In genomic region chr6:41732601-41733348, GRCh38 we compare ENCODE assay signal across 7 cellular contexts. TPM values are rescaled to one million over a fixed set of nuclear protein-coding genes. Genes with fewer than 3 reads are reported as not detected.
DNase-seq lines count a peak whose midpoint lies in the region; ATAC-seq and TF ChIP-seq lines count a peak whose summit lies in the region.

No MANE protein-coding gene starts in this region.

- H3K27me3 ChIP-seq in neural progenitor cell, result peaks cover 34% of the 10 kb centered on the region

- peak overlapping the region; percentile 77 for H3K4me3 ChIP-seq in neural progenitor cell

- peak; percentile 36 for ATAC-seq in GM19035 (IDR thresholded peaks at IDR 0.05; ENCODE audit: unreplicated experiment)
- ATAC-seq in HG03097 (IDR thresholded peaks at IDR 0.05; ENCODE audit: low FRiP score, unreplicated experiment), result peak; percentile 26

- peak in 3 of 4 experiments; percentile 10 to 18 (median 17) for DNase-seq in activated CD4-positive, CD25-positive, alpha-beta regulatory T cell (lab: John Stamatoyannopoulos, UW)
- DNase-seq in neural progenitor cell (ENCODE audit: low spot score) (no peak), type B pancreatic cell (ENCODE audit: extremely low spot score, unreplicated experiment) (no peak), DMS79 (lab: John Stamatoyannopoulos, UW) (no peak)

- H3K36me3 Mint-ChIP-seq in neural progenitor cell, result no peaks in the 10 kb centered on the region
- H3K36me3 Mint-ChIP-seq in type B pancreatic cell, result no peaks in the 10 kb centered on the region

- H3K9ac ChIP-seq in neural progenitor cell, result no peak overlapping the region

- H3F3A ChIP-seq in neural progenitor cell (ENCODE audit: low read depth), result peaks cover 41% of the 10 kb centered on the region

- H3K27ac ChIP-seq in cingulate gyrus (ENCODE audit: low read depth, low read length), result peak overlapping the region; percentile 97
- no peak overlapping the region for H3K27ac ChIP-seq in neural progenitor cell

- TF ChIP-seq CTCF in neural progenitor cell (IDR thresholded peaks at IDR 0.05), result no peak
- no peak for TF ChIP-seq CTCF in type B pancreatic cell (conservative IDR thresholded peaks at IDR 0.05)

- H3K4me2 ChIP-seq in neural progenitor cell, result peak overlapping the region; percentile 96

- no peaks in the 10 kb centered on the region for H3K36me3 ChIP-seq in neural progenitor cell

- H3K79me2 ChIP-seq in neural progenitor cell (ENCODE audit: low read depth), result no peaks in the 10 kb centered on the region

- peaks cover 8% of the 10 kb centered on the region for H3K27me3 Mint-ChIP-seq in neural progenitor cell (ENCODE audit: insufficient read depth, low read depth)
- peaks cover 23% of the 10 kb centered on the region for H3K27me3 Mint-ChIP-seq in type B pancreatic cell

- H3K4me3 Mint-ChIP-seq in neural progenitor cell (peak overlapping the region; percentile 92), type B pancreatic cell (peak overlapping the region; percentile 58)

- H2AFZ ChIP-seq in neural progenitor cell (replicated peaks), result peak overlapping the region; percentile 88

- H3K4me1 ChIP-seq in neural progenitor cell, result peaks cover 25% of the 10 kb centered on the region

- peaks cover 24% of the 10 kb centered on the region for H3K4me1 Mint-ChIP-seq in neural progenitor cell
- no peaks in the 10 kb centered on the region for H3K4me1 Mint-ChIP-seq in type B pancreatic cell (ENCODE audit: unreplicated experiment)

- no peaks in the 10 kb centered on the region for H3K9me3 Mint-ChIP-seq in neural progenitor cell
- no peaks in the 10 kb centered on the region for H3K9me3 Mint-ChIP-seq in type B pancreatic cell

- H3K27ac Mint-ChIP-seq in neural progenitor cell, result no peak overlapping the region
- H3K27ac Mint-ChIP-seq in type B pancreatic cell, result no peak overlapping the region

- H3K9me3 ChIP-seq in neural progenitor cell (ENCODE audit: low read depth), result no peaks in the 10 kb centered on the region

- peaks cover 6% of the 10 kb centered on the region for H4K20me1 ChIP-seq in neural progenitor cell (ENCODE audit: low read depth)

RNA-seq across cellular contexts. Expression of gene TFEB, which starts 2.6 kb away (rescaled TPM):
- total RNA-seq in neural progenitor cell (ENCODE audit: low replicate concordance), result 0.13 and 0.46 TPM in 2 replicates
- 4.6 and 6.2 TPM in 2 replicates for total RNA-seq in type B pancreatic cell (ENCODE audit: low replicate concordance)

RNA-seq across cellular contexts. Expression of gene PGC, which starts 14.4 kb away (rescaled TPM):
- total RNA-seq in neural progenitor cell (ENCODE audit: low replicate concordance) (not detected in 2 replicates), type B pancreatic cell (ENCODE audit: low replicate concordance) (3.5 and 56.6 TPM in 2 replicates)

RNA-seq across cellular contexts. Expression of gene FRS3, which starts 46.9 kb away (rescaled TPM):
- 1.9 and 5.3 TPM in 2 replicates for total RNA-seq in neural progenitor cell (ENCODE audit: low replicate concordance)
- total RNA-seq in type B pancreatic cell (ENCODE audit: low replicate concordance), result 2.2 and 7.0 TPM in 2 replicates

RNA-seq across cellular contexts. Expression of gene PRICKLE4, which starts 47.8 kb away (rescaled TPM):
- total RNA-seq in neural progenitor cell (ENCODE audit: low replicate concordance) (1.1 TPM in 1 of 2 replicates, not detected in the other), type B pancreatic cell (ENCODE audit: low replicate concordance) (2.1 and 2.8 TPM in 2 replicates)

RNA-seq across cellular contexts. Expression of gene TOMM6, which starts 54.7 kb away (rescaled TPM):
- total RNA-seq in neural progenitor cell (ENCODE audit: low replicate concordance) (177 and 182 TPM in 2 replicates), type B pancreatic cell (ENCODE audit: low replicate concordance) (193 and 203 TPM in 2 replicates)

Comparison
In these comparisons a context has a peak if more than half of its experiments do, and no peak if none do; other contexts are left out.
1. DNase-seq: peak in activated CD4-positive, CD25-positive, alpha-beta regulatory T cell (3 of 4); none in neural progenitor cell (single experiment), type B pancreatic cell (single experiment) and DMS79 (single experiment).